20 cellular contexts compared by ENCODE assay signal in the genomic region with DNA sequence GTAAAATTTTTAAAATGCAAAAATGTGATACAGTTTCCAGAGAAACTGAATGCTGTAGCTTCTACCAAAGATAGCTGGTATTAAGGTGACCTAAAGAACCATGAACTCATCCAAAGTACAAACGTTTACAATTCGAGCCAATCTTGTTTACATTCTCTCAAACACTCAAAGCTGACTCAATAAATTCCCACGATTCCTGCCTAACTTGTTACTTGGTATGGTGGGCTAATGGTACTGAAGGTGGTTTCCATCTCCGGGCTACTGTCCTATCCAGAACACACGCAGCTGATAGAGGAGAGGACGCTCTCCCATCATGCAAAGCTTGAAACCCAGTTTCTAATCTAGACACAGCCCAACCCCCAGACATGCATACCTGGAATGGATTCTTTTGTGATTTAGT. TPM values are rescaled to one million over a fixed set of nuclear protein-coding genes. Genes with fewer than 3 reads are reported as not detected.
A peak's percentile ranks its signal among the peaks of the same experiment; 100 is the strongest.
DNase-seq lines count a peak whose midpoint lies in the region; ATAC-seq, FAIRE-seq and TF ChIP-seq lines count a peak whose summit lies in the region.
"Had no signal": no experiment of that assay in that cellular context is flagged by ENCODE, and none has a peak within 500 bp of the region (broad histone marks: within the 10 kb centered on the region; RNA-seq: fewer than 3 reads in every experiment).

No MANE protein-coding gene starts in this region.

- intact Hi-C loops in GM12878 (cut with micrococcal nuclease; ENCODE audit: unreplicated experiment) = loop anchor here (10.0 kb wide), 1 partner anchor 351 kb away; no protein-coding TSS in a partner anchor

- peak; percentile 68 for DNase-seq in AG04450 (ENCODE audit: low read depth, low spot score)
- DNase-seq in GM23338 (ENCODE audit: low spot score) = peak; percentile 17
- DNase-seq in GM12878 (ENCODE audit: low read depth, low spot score) = no peak
- DNase-seq in mesendoderm = peak; percentile 39
- DNase-seq in DMS79 (lab: John Stamatoyannopoulos, UW) = no peak
- no peak for DNase-seq in central memory CD4-positive, alpha-beta T cell
- DNase-seq in naive thymus-derived CD8-positive, alpha-beta T cell = no peak
- DNase-seq: activated CD4-positive, CD25-positive, alpha-beta regulatory T cell treated with anti-CD3 and anti-CD28 coated beads, Interleukin-2, amount 50 U/mL, for 72 hours; activated CD8-positive, alpha-beta memory T cell treated with anti-CD3 and anti-CD28 coated beads, Interleukin-2, amount 50 U/mL, for 48 hours; activated naive CD4-positive, alpha-beta T cell treated with anti-CD3 and anti-CD28 coated beads, Interleukin-2, amount 10 ng/mL, durations not matched to agents 7 days and 5 days; brain microvascular endothelial cell; GF-D8; NCI-H187; NCI-H446 treated with DMSO at 0.1 percent for 48 hours had no signal

- TF ChIP-seq RAD21 in GM12878 (IDR thresholded peaks at IDR 0.05; ENCODE audit: insufficient read depth, low read depth, low read length) = no peak

- CTCF ChIA-PET in AG04450 (lab: Charles Lee) (interaction anchor here (1.0 to 5.1 kb wide), 6 partner anchors 15 to 102 kb away, joined by 4 to 33 read pairs (median 6); partner anchors contain the start of gene FAM216A), GM12878 (lab: Yijun Ruan, JAX) (interaction anchor here (0.8 to 5.4 kb wide), 11 partner anchors 10 to 68 kb away, joined by 3 to 52 read pairs (median 6); partner anchors contain the start of genes FAM216A and GPN3)

- H3F3A ChIP-seq in GM23338 (replicated peaks; ENCODE audit: low read depth) = no peaks in the 10 kb centered on the region

- in situ Hi-C loops in GM12878 (cut with MboI) = no loop called here

- H3K27me3 ChIP-seq in AG04450 (ENCODE audit: control insufficient read depth, insufficient read depth, low read length) (no peaks in the 10 kb centered on the region), GM23338 (ENCODE audit: insufficient read depth) (no peaks in the 10 kb centered on the region), GM12878 (replicated peaks in 1 of 2; ENCODE audit: control insufficient read depth in 2 of 2, insufficient read depth in 2 of 2, low read length in 1 of 2) (no peaks in the 10 kb centered on the region), mesendoderm (ENCODE audit: insufficient read depth, low read length, poor library complexity) (no peaks in the 10 kb centered on the region)
- H3K27me3 ChIP-seq: brain microvascular endothelial cell had no signal

- H4K8ac ChIP-seq in mesendoderm (ENCODE audit: low read depth, low read length) = no peak overlapping the region

- peak overlapping the region; percentile 63 for H3K27ac ChIP-seq in AG04450 (ENCODE audit: low read depth, low read length)
- H3K27ac ChIP-seq in GM23338 (ENCODE audit: low read depth) = no peak overlapping the region
- peak overlapping the region; percentile 58; the same call in 1 of the 2 replicates for H3K27ac ChIP-seq in GM12878 (ENCODE audit: control insufficient read depth, insufficient read depth)
- no peak overlapping the region for H3K27ac ChIP-seq in mesendoderm (ENCODE audit: low read depth, low read length)
- H3K27ac ChIP-seq: brain microvascular endothelial cell had no signal

- H3K79me2 ChIP-seq in GM23338 (replicated peaks; ENCODE audit: insufficient read depth) (no peaks in the 10 kb centered on the region), GM12878 (ENCODE audit: control insufficient read depth, insufficient read depth, low read length) (peaks cover 49% of the 10 kb centered on the region), mesendoderm (ENCODE audit: control insufficient read depth, insufficient read depth, low read length) (no peaks in the 10 kb centered on the region)

- SMC1A ChIA-PET in GM12878 (lab: Charles Lee; ENCODE audit: uncharacterized antibody, unreplicated experiment) = interaction anchor here (0.6 to 18.4 kb wide), 13 partner anchors 10 to 87 kb away, joined by 3 to 308 read pairs (median 4); no protein-coding TSS in a partner anchor

- no peak overlapping the region for H3K27ac Mint-ChIP-seq in GM23338
- H3K27ac Mint-ChIP-seq in naive thymus-derived CD8-positive, alpha-beta T cell = peak overlapping the region in 3 of 10 donors; percentile 15 to 67 (median 52)
- H3K27ac Mint-ChIP-seq: activated naive CD4-positive, alpha-beta T cell treated with anti-CD3 and anti-CD28 coated beads, Interleukin-2, amount 10 ng/mL, durations not matched to agents 7 days and 5 days; natural killer cell treated with Interleukin-12 subunit alpha and Interleukin-12 subunit beta and Interleukin-15 and Interleukin-18, amount 100 ng/mL, for 72 hours; stimulated activated naive CD8-positive, alpha-beta T cell treated with anti-CD3 and anti-CD28 coated beads, Interleukin-15, Interleukin-2, amounts not matched to agents 100 ng/mL and 50 ng/mL, for 24 hours; T-helper 2 cell treated with Interferon-gamma antibody and Interleukin-4, amounts not matched to agents 5 μg/mL and 100 μg/mL, for 36 hours had no signal

- no peak overlapping the region for H3K4ac ChIP-seq in mesendoderm (ENCODE audit: low read depth, low read length)

- H2BK5ac ChIP-seq in mesendoderm (ENCODE audit: low read length) = no peak overlapping the region

- no peak overlapping the region for H4K5ac ChIP-seq in mesendoderm (ENCODE audit: low read length)

- peaks cover 8% of the 10 kb centered on the region; the same call in 1 of the 2 replicates for H4K20me1 ChIP-seq in GM23338 (replicated peaks; ENCODE audit: insufficient read depth)
- H4K20me1 ChIP-seq in GM12878 (ENCODE audit: control insufficient read depth, insufficient read depth) = no peaks in the 10 kb centered on the region

- no TSS peak for BruUV-seq in GM12878 (replicated peaks; lab: Mats Ljungman, UMichigan)

- H2AK5ac ChIP-seq in mesendoderm (ENCODE audit: low read length) = no peak overlapping the region

- H2AFZ ChIP-seq in GM23338 (no peak overlapping the region), GM12878 (ENCODE audit: control insufficient read depth, low read depth, low read length) (no peak overlapping the region)

- H3K18ac ChIP-seq in mesendoderm (ENCODE audit: low read length) = no peak overlapping the region

- FAIRE-seq in GM12878 (lab: Jason Lieb, UNC) = no peak
- FAIRE-seq: urothelium cell line had no signal

- no peak overlapping the region for H3K56ac ChIP-seq in mesendoderm (ENCODE audit: low read length)

- H3K79me1 ChIP-seq in mesendoderm (ENCODE audit: low read length) = no peaks in the 10 kb centered on the region

- H3K4me3 ChIP-seq in AG04450 (ENCODE audit: low read depth, low read length) (no peak overlapping the region), GM23338 (no peak overlapping the region), GM12878 (no peak overlapping the region), mesendoderm (ENCODE audit: low read length) (no peak overlapping the region)

- H3K4me2 ChIP-seq in GM23338 (no peak overlapping the region), GM12878 (ENCODE audit: control insufficient read depth, insufficient read depth) (peak overlapping the region; percentile 5), mesendoderm (ENCODE audit: low read length) (no peak overlapping the region)

- TF ChIP-seq CTCF in AG04450 (IDR thresholded peaks at IDR 0.05; ENCODE audit: low read depth, low read length) (no peak), GM23338 (conservative IDR thresholded peaks at IDR 0.05; ENCODE audit: low read depth in 2 of 2) (no peak), GM12878 (IDR thresholded peaks at IDR 0.05 in 2 of 3, conservative IDR thresholded peaks at IDR 0.05 in 1 of 3; ENCODE audit: control insufficient read depth in 2 of 3, extremely low read depth in 1 of 3, insufficient read depth in 1 of 3, low read depth in 3 of 3, low read length in 3 of 3) (no peak)

- no peak for TF ChIP-seq POLR2A in GM12878 (IDR thresholded peaks at IDR 0.05; ENCODE audit: low read depth, low read length)

- ATAC-seq in GM23338 (no peak), GM12878 (no peak), HG03520 (IDR thresholded peaks at IDR 0.05; ENCODE audit: unreplicated experiment) (no peak)
- no peak for ATAC-seq in naive thymus-derived CD8-positive, alpha-beta T cell
- ATAC-seq: HCT116; natural killer cell treated with Interleukin-12 subunit alpha and Interleukin-12 subunit beta and Interleukin-15 and Interleukin-18, amount 100 ng/mL, for 72 hours had no signal

- H2BK15ac ChIP-seq in mesendoderm (replicated peaks; ENCODE audit: low read depth) = no peak overlapping the region

- no peak overlapping the region for H3K23ac ChIP-seq in mesendoderm (ENCODE audit: low read length)

- peaks cover 13% of the 10 kb centered on the region for H3K36me3 Mint-ChIP-seq in GM23338 (ENCODE audit: low read depth)
- H3K36me3 Mint-ChIP-seq in naive thymus-derived CD8-positive, alpha-beta T cell = peaks cover 0 to 66% (median 18%) of the 10 kb centered on the region in 3 donors

- H3K9me3 ChIP-seq in AG04450 (ENCODE audit: control insufficient read depth, insufficient read depth, low read length) = no peaks in the 10 kb centered on the region
- H3K9me3 ChIP-seq in GM12878 (replicated peaks; ENCODE audit: control insufficient read depth, insufficient read depth, low read length) = no peaks in the 10 kb centered on the region

- peaks cover 4% of the 10 kb centered on the region; the same call in 2 of the 3 replicates for H3K4me1 Mint-ChIP-seq in GM23338
- H3K4me1 Mint-ChIP-seq in naive thymus-derived CD8-positive, alpha-beta T cell = peaks cover 0 to 7% (median 5%) of the 10 kb centered on the region in 4 donors

- no peaks in the 10 kb centered on the region for H3K9me3 Mint-ChIP-seq in GM23338
- no peaks in the 10 kb centered on the region for H3K9me3 Mint-ChIP-seq in naive thymus-derived CD8-positive, alpha-beta T cell
- H3K9me3 Mint-ChIP-seq: activated naive CD4-positive, alpha-beta T cell treated with anti-CD3 and anti-CD28 coated beads, Interleukin-2, amount 10 ng/mL, durations not matched to agents 7 days and 5 days; natural killer cell treated with Interleukin-12 subunit alpha and Interleukin-12 subunit beta and Interleukin-15 and Interleukin-18, amount 100 ng/mL, for 72 hours; stimulated activated naive CD8-positive, alpha-beta T cell treated with anti-CD3 and anti-CD28 coated beads, Interleukin-15, Interleukin-2, amounts not matched to agents 100 ng/mL and 50 ng/mL, for 24 hours; T-helper 2 cell treated with Interferon-gamma antibody and Interleukin-4, amounts not matched to agents 5 μg/mL and 100 μg/mL, for 36 hours had no signal

- H3K9ac ChIP-seq in GM12878 (ENCODE audit: control insufficient read depth, insufficient read depth, low read length) (no peak overlapping the region), mesendoderm (ENCODE audit: low read length) (no peak overlapping the region)

- no peaks in the 10 kb centered on the region for H3K4me1 ChIP-seq in GM23338 (ENCODE audit: insufficient read depth)
- H3K4me1 ChIP-seq in GM12878 (ENCODE audit: control insufficient read depth, insufficient read depth, low read length) = peaks cover 76% of the 10 kb centered on the region
- H3K4me1 ChIP-seq in mesendoderm (ENCODE audit: control insufficient read depth, low read depth, low read length) = no peaks in the 10 kb centered on the region

- H3K27me3 Mint-ChIP-seq in GM23338 (ENCODE audit: insufficient read depth, low read depth, poor library complexity) = peaks cover 4% of the 10 kb centered on the region
- H3K27me3 Mint-ChIP-seq in naive thymus-derived CD8-positive, alpha-beta T cell = no peaks in the 10 kb centered on the region
- H3K27me3 Mint-ChIP-seq: activated naive CD4-positive, alpha-beta T cell treated with anti-CD3 and anti-CD28 coated beads, Interleukin-2, amount 10 ng/mL, durations not matched to agents 7 days and 5 days; natural killer cell treated with Interleukin-12 subunit alpha and Interleukin-12 subunit beta and Interleukin-15 and Interleukin-18, amount 100 ng/mL, for 72 hours; stimulated activated naive CD8-positive, alpha-beta T cell treated with anti-CD3 and anti-CD28 coated beads, Interleukin-15, Interleukin-2, amounts not matched to agents 100 ng/mL and 50 ng/mL, for 24 hours had no signal

- 50% methylated on average over 6 of the region's 6 CpGs for WGBS in GM12878 (ENCODE audit: insufficient coverage, insufficient replicate concordance, low lambda C conversion rate, missing lambda C conversion rate)
- no CpG with 5 or more reads among the region's 6 CpGs for WGBS in mesendoderm (ENCODE audit: extremely low coverage, insufficient coverage, low lambda C conversion rate)

- H3K9me2 ChIP-seq in GM23338 (ENCODE audit: insufficient read depth) = no peaks in the 10 kb centered on the region

- POLR2A ChIA-PET in AG04450 (lab: Yijun Ruan, JAX) = interaction anchor here (0.9 to 1.3 kb wide), 2 partner anchors 10 to 15 kb away, joined by 3 to 4 read pairs; no protein-coding TSS in a partner anchor
- POLR2A ChIA-PET in GM12878 (lab: Charles Lee) = interaction anchor here (1.0 to 10.4 kb wide), 12 partner anchors 10 to 153 kb away, joined by 4 to 122 read pairs (median 9); partner anchors contain the start of genes FAM216A and GPN3
- POLR2A ChIA-PET in naive thymus-derived CD8-positive, alpha-beta T cell (lab: Charles Lee) = no interaction called here

- H3K36me3 ChIP-seq in GM23338 (ENCODE audit: insufficient read depth) (peaks cover 9% of the 10 kb centered on the region), GM12878 (ENCODE audit: control insufficient read depth in 2 of 2, insufficient read depth in 2 of 2, low read length in 1 of 2) (peaks cover 7 to 23% of the 10 kb centered on the region in 2 experiments; a peak in 3 of 4 replicates), mesendoderm (ENCODE audit: control insufficient read depth, insufficient read depth, low read length) (peaks cover 4% of the 10 kb centered on the region)

- no peak overlapping the region for H2BK120ac ChIP-seq in mesendoderm (ENCODE audit: low read depth, low read length)

- RAD21 ChIA-PET in GM12878 (lab: Charles Lee; ENCODE audit: unreplicated experiment) = interaction anchor here (1.0 to 7.3 kb wide), 14 partner anchors 9 to 153 kb away, joined by 3 to 109 read pairs (median 10); partner anchors contain the start of genes FAM216A and GPN3

- H3K4me3 Mint-ChIP-seq in GM23338 = no peak overlapping the region
- no peak overlapping the region for H3K4me3 Mint-ChIP-seq in naive thymus-derived CD8-positive, alpha-beta T cell
- H3K4me3 Mint-ChIP-seq: activated naive CD4-positive, alpha-beta T cell treated with anti-CD3 and anti-CD28 coated beads, Interleukin-2, amount 10 ng/mL, durations not matched to agents 7 days and 5 days; natural killer cell treated with Interleukin-12 subunit alpha and Interleukin-12 subunit beta and Interleukin-15 and Interleukin-18, amount 100 ng/mL, for 72 hours; stimulated activated naive CD8-positive, alpha-beta T cell treated with anti-CD3 and anti-CD28 coated beads, Interleukin-15, Interleukin-2, amounts not matched to agents 100 ng/mL and 50 ng/mL, for 24 hours; T-helper 2 cell treated with Interferon-gamma antibody and Interleukin-4, amounts not matched to agents 5 μg/mL and 100 μg/mL, for 36 hours had no signal

- no peak for TF ChIP-seq EP300 in GM12878 (IDR thresholded peaks at IDR 0.05; ENCODE audit: borderline replicate concordance in 1 of 2, control insufficient read depth in 1 of 2, low read depth in 2 of 2, low read length in 2 of 2)

RNA-seq across cellular contexts. Expression of gene RAD9B, which starts 31.5 kb away (rescaled TPM):
- polyA plus RNA-seq in AG04450 (2011; rRNA removed) = 0.07 and 0.26 TPM in 2 replicates
- polyA minus RNA-seq in AG04450 (2011; rRNA and poly(A)+ RNA removed) = 0.17 TPM in 1 of 2 replicates, not detected in the other
- not detected in 2 replicates for total RNA-seq in GM23338 (2014; rRNA removed; shearing (Covaris generic))
- not detected in 2 replicates for polyA plus RNA-seq in GM23338 (2016; fragmentation: Nextera tagmentation; extraction: Ambion mirVana)
- total RNA-seq in GM12878 (2013; cell fraction: nucleolus; rRNA removed) = 1.8 and 5.8 TPM in 2 replicates
- total RNA-seq in GM12878 (2014; rRNA removed) = 0.87 and 1.1 TPM in 2 replicates
- total RNA-seq in GM12878 (2014; rRNA removed; fragmentation: Illumina TruSeq; extraction: Trizol) = 1.1 TPM in 2 replicates
- total RNA-seq in GM12878 (2021) = 0.88 and 2.0 TPM in 2 replicates
- 0.88 TPM for polyA plus RNA-seq in GM12878 (2011; ENCODE audit: low read depth)
- polyA plus RNA-seq in GM12878 (2011; rRNA removed) = 1.7 and 4.0 TPM in 2 replicates
- polyA plus RNA-seq in GM12878 (2011; cell fraction: cytosol; rRNA removed) = 1.0 TPM in 2 replicates
- polyA plus RNA-seq in GM12878 (2011; cell fraction: nucleus; rRNA removed) = 1.0 and 1.3 TPM in 2 replicates
- polyA plus RNA-seq in GM12878 (2012) = 0.92 and 1.0 TPM in 2 replicates
- polyA plus RNA-seq in GM12878 (2014; fragmentation: Illumina TruSeq; extraction: Trizol) = 1.4 and 1.9 TPM in 2 replicates
- polyA plus RNA-seq in GM12878 (2014; fragmentation: Nextera tagmentation; extraction: Ambion mirVana) = 1 to 10 TPM; 1.2 to 2.0 TPM
- polyA plus RNA-seq in GM12878 (2014; rRNA removed) = 1.4 and 1.7 TPM in 2 replicates
- 1 to 10 TPM in 1 of 2 experiments, under 1 TPM in 1; 0.54 to 1.3 TPM for polyA plus RNA-seq in GM12878 (2016; fragmentation: Nextera tagmentation; extraction: Ambion mirVana)
- 1.8 and 2.0 TPM in 2 replicates for polyA minus RNA-seq in GM12878 (2011; rRNA and poly(A)+ RNA removed)
- 0.31 TPM in 1 of 2 replicates, not detected in the other for polyA minus RNA-seq in GM12878 (2011; cell fraction: cytosol; rRNA and poly(A)+ RNA removed)
- 0.24 and 0.86 TPM in 2 replicates for polyA minus RNA-seq in GM12878 (2011; cell fraction: nucleus; rRNA and poly(A)+ RNA removed)
- polyA plus RNA-seq in mesendoderm (2013, experiment 1 of 2) = 0.04 TPM
- polyA plus RNA-seq in mesendoderm (2013, experiment 2 of 2) = 0.01 TPM
- total RNA-seq in naive thymus-derived CD8-positive, alpha-beta T cell = 1 to 10 TPM; 2.7 to 3.8 TPM
- polyA plus RNA-seq in naive thymus-derived CD8-positive, alpha-beta T cell = 1 to 10 TPM in 2 of 3 donors, under 1 TPM in 1; 0.89 to 1.3 (median 1.0) TPM

RNA-seq across cellular contexts. Expression of gene VPS29, which starts 31.7 kb away (rescaled TPM):
- polyA plus RNA-seq in AG04450 (2011; rRNA removed) (135 and 170 TPM in 2 replicates), GM23338 (2016; fragmentation: Nextera tagmentation; extraction: Ambion mirVana) (103 and 115 TPM in 2 replicates), GM12878 (2011; rRNA removed) (203 and 283 TPM in 2 replicates), GM12878 (2014; fragmentation: Illumina TruSeq; extraction: Trizol) (178 and 317 TPM in 2 replicates), GM12878 (2014; fragmentation: Nextera tagmentation; extraction: Ambion mirVana) (100 to 1,000 TPM; 290 to 405 TPM), GM12878 (2014; rRNA removed) (153 and 210 TPM in 2 replicates), GM12878 (2016; fragmentation: Nextera tagmentation; extraction: Ambion mirVana) (100 to 1,000 TPM; 251 to 261 TPM)
- 26.2 and 38.4 TPM in 2 replicates for polyA minus RNA-seq in AG04450 (2011; rRNA and poly(A)+ RNA removed)
- total RNA-seq in GM23338 (2014; rRNA removed; shearing (Covaris generic)) = 39.1 and 82.1 TPM in 2 replicates
- total RNA-seq in GM12878 (2013; cell fraction: nucleolus; rRNA removed) = 160 and 167 TPM in 2 replicates
- total RNA-seq in GM12878 (2014; rRNA removed) (65.3 and 82.1 TPM in 2 replicates), GM12878 (2014; rRNA removed; fragmentation: Illumina TruSeq; extraction: Trizol) (105 and 109 TPM in 2 replicates), GM12878 (2021) (78.8 and 79.4 TPM in 2 replicates)
- polyA plus RNA-seq in GM12878 (2011; ENCODE audit: low read depth) = 91.8 TPM
- 90.5 and 98.1 TPM in 2 replicates for polyA plus RNA-seq in GM12878 (2011; cell fraction: cytosol; rRNA removed)
- polyA plus RNA-seq in GM12878 (2011; cell fraction: nucleus; rRNA removed) = 141 and 158 TPM in 2 replicates
- polyA plus RNA-seq in GM12878 (2012) = 100 and 105 TPM in 2 replicates
- 67.7 and 92.7 TPM in 2 replicates for polyA minus RNA-seq in GM12878 (2011; rRNA and poly(A)+ RNA removed)
- 23.9 and 25.2 TPM in 2 replicates for polyA minus RNA-seq in GM12878 (2011; cell fraction: cytosol; rRNA and poly(A)+ RNA removed)
- polyA minus RNA-seq in GM12878 (2011; cell fraction: nucleus; rRNA and poly(A)+ RNA removed) = 33.1 and 41.8 TPM in 2 replicates
- 84.3 TPM for polyA plus RNA-seq in mesendoderm (2013, experiment 1 of 2)
- 82.9 TPM for polyA plus RNA-seq in mesendoderm (2013, experiment 2 of 2)
- 100 to 1,000 TPM; 126 to 130 TPM for total RNA-seq in naive thymus-derived CD8-positive, alpha-beta T cell
- 100 to 1,000 TPM; 128 to 167 (median 167) TPM for polyA plus RNA-seq in naive thymus-derived CD8-positive, alpha-beta T cell

RNA-seq across cellular contexts. Expression of gene PPTC7, which starts 49.5 kb away (rescaled TPM):
- polyA plus RNA-seq in AG04450 (2011; rRNA removed) (9.3 and 11.4 TPM in 2 replicates), GM23338 (2016; fragmentation: Nextera tagmentation; extraction: Ambion mirVana) (5.2 and 7.5 TPM in 2 replicates), GM12878 (2011; rRNA removed) (69.6 and 89.2 TPM in 2 replicates), GM12878 (2014; fragmentation: Illumina TruSeq; extraction: Trizol) (29.8 and 37.9 TPM in 2 replicates), GM12878 (2014; fragmentation: Nextera tagmentation; extraction: Ambion mirVana) (1 to 10 TPM; 5.0 to 8.9 TPM), GM12878 (2014; rRNA removed) (24.8 and 25.9 TPM in 2 replicates), GM12878 (2016; fragmentation: Nextera tagmentation; extraction: Ambion mirVana) (10 to 100 TPM in 1 of 2 experiments, 1 to 10 TPM in 1; 4.0 to 11.3 TPM)
- polyA minus RNA-seq in AG04450 (2011; rRNA and poly(A)+ RNA removed) = 11.7 and 15.8 TPM in 2 replicates
- 17.5 and 22.3 TPM in 2 replicates for total RNA-seq in GM23338 (2014; rRNA removed; shearing (Covaris generic))
- total RNA-seq in GM12878 (2013; cell fraction: nucleolus; rRNA removed) = 97.8 and 98.0 TPM in 2 replicates
- total RNA-seq in GM12878 (2014; rRNA removed) (8.3 and 9.1 TPM in 2 replicates), GM12878 (2014; rRNA removed; fragmentation: Illumina TruSeq; extraction: Trizol) (13.4 and 13.9 TPM in 2 replicates), GM12878 (2021) (31.0 and 31.4 TPM in 2 replicates)
- polyA plus RNA-seq in GM12878 (2011; ENCODE audit: low read depth) = 16.5 TPM
- 26.8 and 32.6 TPM in 2 replicates for polyA plus RNA-seq in GM12878 (2011; cell fraction: cytosol; rRNA removed)
- polyA plus RNA-seq in GM12878 (2011; cell fraction: nucleus; rRNA removed) = 36.0 and 57.5 TPM in 2 replicates
- 24.9 and 34.0 TPM in 2 replicates for polyA plus RNA-seq in GM12878 (2012)
- polyA minus RNA-seq in GM12878 (2011; rRNA and poly(A)+ RNA removed) = 80.9 and 102 TPM in 2 replicates
- polyA minus RNA-seq in GM12878 (2011; cell fraction: cytosol; rRNA and poly(A)+ RNA removed) = 29.1 and 29.5 TPM in 2 replicates
- polyA minus RNA-seq in GM12878 (2011; cell fraction: nucleus; rRNA and poly(A)+ RNA removed) = 34.9 and 43.1 TPM in 2 replicates
- 13.6 TPM for polyA plus RNA-seq in mesendoderm (2013, experiment 1 of 2)
- polyA plus RNA-seq in mesendoderm (2013, experiment 2 of 2) = 13.6 TPM
- 10 to 100 TPM; 34.4 to 34.8 TPM for total RNA-seq in naive thymus-derived CD8-positive, alpha-beta T cell
- polyA plus RNA-seq in naive thymus-derived CD8-positive, alpha-beta T cell = 10 to 100 TPM in 1 of 3 donors, 1 to 10 TPM in 2; 7.6 to 10.2 (median 9.6) TPM

Comparison
In these comparisons a context has a peak if more than half of its experiments do, and no peak if none do; other contexts are left out.
1. DNase-seq: peak in AG04450 (single experiment), GM23338 (single experiment) and mesendoderm (single experiment); none in GM12878 (single experiment), DMS79 (single experiment), central memory CD4-positive, alpha-beta T cell (single experiment) and naive thymus-derived CD8-positive, alpha-beta T cell (0 of 10).
2. H3K27ac ChIP-seq: peak in AG04450 (single experiment) and GM12878 (single experiment); none in GM23338 (single experiment) and mesendoderm (single experiment).